Comparison of ENCODE assay signal across 1 cellular context in the genomic region with DNA sequence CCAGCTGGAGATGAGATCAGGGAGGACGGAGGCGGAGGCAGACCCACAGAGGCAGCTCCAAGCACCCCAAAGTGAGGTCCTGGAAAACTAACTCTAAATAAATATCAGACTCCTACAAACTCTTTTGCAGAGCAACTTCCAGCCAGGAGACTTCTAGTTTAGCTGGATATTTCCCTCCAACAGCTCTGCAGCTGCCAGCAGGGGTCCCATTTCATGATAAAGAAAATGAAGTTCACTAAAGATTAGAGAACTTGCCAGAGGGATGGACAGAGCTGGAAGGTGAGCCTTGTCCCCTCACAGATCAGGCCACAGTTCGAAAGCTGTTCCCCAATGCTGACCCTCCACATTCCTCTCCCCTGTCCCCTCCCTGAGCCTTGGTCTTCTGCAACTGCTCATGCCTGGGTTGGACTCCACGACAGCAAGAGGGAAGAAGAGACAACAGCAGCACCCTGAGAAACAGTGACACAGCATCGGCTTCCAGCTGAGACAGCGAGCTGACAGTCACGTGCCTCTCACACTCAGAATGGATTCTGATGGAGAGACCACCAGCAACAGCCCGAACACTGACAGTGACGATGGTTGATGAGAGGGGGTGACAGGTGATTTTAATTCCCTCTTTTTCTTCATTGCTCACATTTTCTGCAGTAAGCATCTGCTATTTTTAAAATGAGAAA.
TF ChIP-seq lines count a peak whose summit lies in the region.

No MANE protein-coding gene starts in this region.

TF ChIP-seq in HEK293T, 16 proteins besides CTCF, POLR2A, EP300 and RAD21:
- no peak for TF ChIP-seq SP1 (IDR thresholded peaks at IDR 0.05)
